In genomic region chr11:125141686-125142535, GRCh38 we compare ENCODE assay signal across 8 cellular contexts. TPM values are rescaled to one million over a fixed set of nuclear protein-coding genes. Genes with fewer than 3 reads are reported as not detected.
DNase-seq lines count a peak whose midpoint lies in the region; ATAC-seq and TF ChIP-seq lines count a peak whose summit lies in the region.

No MANE protein-coding gene starts in this region.

- H3K4me1 Mint-ChIP-seq in activated naive CD8-positive, alpha-beta T cell treated with anti-CD3 and anti-CD28 coated beads, Interleukin-2, amount 10 ng/mL, durations not matched to agents 7 days and 5 days, result no peaks in the 10 kb centered on the region

- no peaks in the 10 kb centered on the region for H3K27me3 ChIP-seq in hepatocyte

- 43% methylated on average over 18 of the region's 18 CpGs for WGBS in hepatocyte (ENCODE audit: low lambda C conversion rate, missing lambda C conversion rate)

- no peaks in the 10 kb centered on the region for H4K20me1 ChIP-seq in hepatocyte (ENCODE audit: insufficient read depth, poor library complexity, severe bottlenecking)

- H3K27me3 Mint-ChIP-seq in activated naive CD8-positive, alpha-beta T cell treated with anti-CD3 and anti-CD28 coated beads, Interleukin-2, amount 10 ng/mL, durations not matched to agents 7 days and 5 days, result peaks cover 21% of the 10 kb centered on the region

- H3K27ac Mint-ChIP-seq in activated naive CD8-positive, alpha-beta T cell treated with anti-CD3 and anti-CD28 coated beads, Interleukin-2, amount 10 ng/mL, durations not matched to agents 7 days and 5 days, result no peak overlapping the region

- peaks cover 14% of the 10 kb centered on the region for H3K4me1 ChIP-seq in hepatocyte (ENCODE audit: insufficient read depth)

- H3K4me3 Mint-ChIP-seq in activated naive CD8-positive, alpha-beta T cell treated with anti-CD3 and anti-CD28 coated beads, Interleukin-2, amount 10 ng/mL, durations not matched to agents 7 days and 5 days, result no peak overlapping the region

- no peak overlapping the region for H3K27ac ChIP-seq in hepatocyte

- H3K79me2 ChIP-seq in hepatocyte, result no peaks in the 10 kb centered on the region

- POLR2A ChIA-PET in activated naive CD8-positive, alpha-beta T cell treated with anti-CD3 and anti-CD28 coated beads, Interleukin-2, amount 10 ng/mL, durations not matched to agents 7 days and 5 days (lab: Charles Lee), result no interaction called here

- TF ChIP-seq CTCF in hepatocyte (IDR thresholded peaks at IDR 0.05; ENCODE audit: poor library complexity), result peak; percentile 99

- H3K9me3 Mint-ChIP-seq in activated naive CD8-positive, alpha-beta T cell treated with anti-CD3 and anti-CD28 coated beads, Interleukin-2, amount 10 ng/mL, durations not matched to agents 7 days and 5 days, result no peaks in the 10 kb centered on the region

- DNase-seq in NCI-H146 (lab: John Stamatoyannopoulos, UW) (peak; percentile 17), NCI-H146 treated with DMSO at 0.1 percent for 48 hours (lab: John Stamatoyannopoulos, UW; ENCODE audit: unreplicated experiment) (no peak), SK-MEL-5 (ENCODE audit: low read depth, low spot score) (peak; percentile 46), hepatocyte (ENCODE audit: low spot score) (peak; percentile 54)
- peak; percentile 72 for DNase-seq in activated naive CD8-positive, alpha-beta T cell treated with anti-CD3 and anti-CD28 coated beads, Interleukin-2, amount 10 ng/mL, durations not matched to agents 7 days and 5 days
- peak; percentile 15 to 51 (median 34) for DNase-seq in stimulated activated CD4-positive, alpha-beta T cell treated with anti-CD3 and anti-CD28 coated beads, Interleukin-12 subunit alpha, Interleukin-12 subunit beta, amount 100 ng/mL, for 48 hours (ENCODE audit: low read depth in 2 of 3, low spot score in 1 of 3)

- H3K36me3 Mint-ChIP-seq in activated naive CD8-positive, alpha-beta T cell treated with anti-CD3 and anti-CD28 coated beads, Interleukin-2, amount 10 ng/mL, durations not matched to agents 7 days and 5 days, result no peaks in the 10 kb centered on the region

- no peaks in the 10 kb centered on the region for H3K9me3 ChIP-seq in hepatocyte (ENCODE audit: low read depth)

- peak overlapping the region; percentile 26 for H3K4me2 ChIP-seq in hepatocyte

- ATAC-seq in HG03103 (IDR thresholded peaks at IDR 0.05; ENCODE audit: low read depth, unreplicated experiment) (peak; percentile 74), GM18873 (IDR thresholded peaks at IDR 0.05; ENCODE audit: low FRiP score, unreplicated experiment) (no peak)
- peak; percentile 81 for ATAC-seq in activated naive CD8-positive, alpha-beta T cell treated with anti-CD3 and anti-CD28 coated beads, Interleukin-2, amount 10 ng/mL, durations not matched to agents 7 days and 5 days (ENCODE audit: low read depth)

- no peak overlapping the region for H3K4me3 ChIP-seq in hepatocyte

- no peak overlapping the region for H2AFZ ChIP-seq in hepatocyte

- in situ Hi-C loops in SK-MEL-5 (cut with HindIII; ENCODE audit: low pct_unique_long_range_greater_than_20kb, low sequenced_read_pairs), result loop anchor here (10.0 kb wide), 1 partner anchor 187 kb away; the partner anchor contains the start of gene CCDC15

- no peaks in the 10 kb centered on the region for H3K9me2 ChIP-seq in hepatocyte (replicated peaks; ENCODE audit: insufficient read depth)

- H3K36me3 ChIP-seq in hepatocyte (replicated peaks; ENCODE audit: insufficient read depth, low read depth), result no peaks in the 10 kb centered on the region

RNA-seq across cellular contexts. Expression of gene PKNOX2, which starts 22.6 kb away (rescaled TPM):
- total RNA-seq in SK-MEL-5 (2014; rRNA removed; shearing (Covaris generic)), result 1.4 and 1.6 TPM in 2 replicates
- polyA plus RNA-seq in SK-MEL-5 (2015; cell fraction: cytosol; rRNA removed), result 2.4 and 4.2 TPM in 2 replicates
- 3.7 and 4.8 TPM in 2 replicates for polyA plus RNA-seq in SK-MEL-5 (2015; cell fraction: nucleus; rRNA removed)
- total RNA-seq in activated naive CD8-positive, alpha-beta T cell treated with anti-CD3 and anti-CD28 coated beads, Interleukin-2, amount 10 ng/mL, durations not matched to agents 7 days and 5 days, result not detected
- total RNA-seq in hepatocyte, result 3.1 and 4.3 TPM in 2 replicates
- polyA plus RNA-seq in hepatocyte, result 2.1 and 3.0 TPM in 2 replicates

RNA-seq across cellular contexts. Expression of gene TMEM218, which starts 30.5 kb away (rescaled TPM):
- 26.9 and 33.8 TPM in 2 replicates for total RNA-seq in SK-MEL-5 (2014; rRNA removed; shearing (Covaris generic))
- polyA plus RNA-seq in SK-MEL-5 (2015; cell fraction: cytosol; rRNA removed), result 22.6 and 22.7 TPM in 2 replicates
- polyA plus RNA-seq in SK-MEL-5 (2015; cell fraction: nucleus; rRNA removed), result 77.0 and 94.5 TPM in 2 replicates
- 10 to 100 TPM; 13.1 to 14.3 TPM for total RNA-seq in activated naive CD8-positive, alpha-beta T cell treated with anti-CD3 and anti-CD28 coated beads, Interleukin-2, amount 10 ng/mL, durations not matched to agents 7 days and 5 days
- total RNA-seq in hepatocyte, result 20.6 and 21.1 TPM in 2 replicates
- polyA plus RNA-seq in hepatocyte, result 20.7 and 24.6 TPM in 2 replicates
